In the genomic region with DNA sequence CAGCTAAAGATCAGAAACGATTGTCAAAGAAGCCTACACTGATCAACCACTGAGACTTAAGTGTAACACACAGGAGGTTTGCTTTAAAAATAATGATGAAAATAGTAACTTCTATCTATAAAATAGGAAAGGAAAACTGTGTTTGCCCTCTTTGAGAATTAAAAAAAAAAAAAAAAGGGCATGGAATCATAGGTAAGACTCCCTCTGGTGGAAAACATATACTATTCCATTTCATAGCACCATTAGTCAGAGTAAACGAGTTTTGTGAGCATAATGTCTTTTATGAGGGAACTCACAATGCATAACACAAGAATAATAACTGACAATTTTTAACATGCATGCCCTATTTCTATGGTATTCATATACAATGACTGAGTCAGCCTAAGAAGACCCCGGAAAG, we compare ENCODE assay signal across 2 cellular contexts.
TF ChIP-seq lines count a peak whose summit lies in the region.

No MANE protein-coding gene starts in this region.

TF ChIP-seq in K562, 482 proteins besides CTCF, POLR2A, EP300 and RAD21 (continued from another document):
- TF ChIP-seq, protein P1, sequence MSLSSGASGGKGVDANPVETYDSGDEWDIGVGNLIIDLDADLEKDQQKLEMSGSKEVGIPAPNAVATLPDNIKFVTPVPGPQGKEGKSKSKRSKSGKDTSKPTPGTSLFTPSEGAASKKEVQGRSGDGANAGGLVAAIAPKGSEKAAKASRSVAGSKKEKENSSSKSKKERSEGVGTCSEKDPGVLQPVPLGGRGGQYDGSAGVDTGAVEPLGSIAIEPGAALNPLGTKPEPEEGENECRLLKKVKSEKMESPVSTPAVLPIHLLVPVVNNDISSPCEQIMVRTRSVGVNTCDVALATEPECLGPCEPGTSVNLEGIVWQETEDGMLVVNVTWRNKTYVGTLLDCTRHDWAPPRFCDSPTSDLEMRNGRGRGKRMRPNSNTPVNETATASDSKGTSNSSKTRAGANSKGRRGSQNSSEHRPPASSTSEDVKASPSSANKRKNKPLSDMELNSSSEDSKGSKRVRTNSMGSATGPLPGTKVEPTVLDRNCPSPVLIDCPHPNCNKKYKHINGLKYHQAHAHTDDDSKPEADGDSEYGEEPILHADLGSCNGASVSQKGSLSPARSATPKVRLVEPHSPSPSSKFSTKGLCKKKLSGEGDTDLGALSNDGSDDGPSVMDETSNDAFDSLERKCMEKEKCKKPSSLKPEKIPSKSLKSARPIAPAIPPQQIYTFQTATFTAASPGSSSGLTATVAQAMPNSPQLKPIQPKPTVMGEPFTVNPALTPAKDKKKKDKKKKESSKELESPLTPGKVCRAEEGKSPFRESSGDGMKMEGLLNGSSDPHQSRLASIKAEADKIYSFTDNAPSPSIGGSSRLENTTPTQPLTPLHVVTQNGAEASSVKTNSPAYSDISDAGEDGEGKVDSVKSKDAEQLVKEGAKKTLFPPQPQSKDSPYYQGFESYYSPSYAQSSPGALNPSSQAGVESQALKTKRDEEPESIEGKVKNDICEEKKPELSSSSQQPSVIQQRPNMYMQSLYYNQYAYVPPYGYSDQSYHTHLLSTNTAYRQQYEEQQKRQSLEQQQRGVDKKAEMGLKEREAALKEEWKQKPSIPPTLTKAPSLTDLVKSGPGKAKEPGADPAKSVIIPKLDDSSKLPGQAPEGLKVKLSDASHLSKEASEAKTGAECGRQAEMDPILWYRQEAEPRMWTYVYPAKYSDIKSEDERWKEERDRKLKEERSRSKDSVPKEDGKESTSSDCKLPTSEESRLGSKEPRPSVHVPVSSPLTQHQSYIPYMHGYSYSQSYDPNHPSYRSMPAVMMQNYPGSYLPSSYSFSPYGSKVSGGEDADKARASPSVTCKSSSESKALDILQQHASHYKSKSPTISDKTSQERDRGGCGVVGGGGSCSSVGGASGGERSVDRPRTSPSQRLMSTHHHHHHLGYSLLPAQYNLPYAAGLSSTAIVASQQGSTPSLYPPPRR (CRISPR knock-in tag; IDR thresholded peaks at IDR 0.05; ENCODE audit: borderline replicate concordance): no peak
- TF ChIP-seq FOXA3 (CRISPR knock-in tag; conservative IDR thresholded peaks at IDR 0.05 in 1 of 2, IDR thresholded peaks at IDR 0.05 in 1 of 2): no peak
- TF ChIP-seq PHB2 (IDR thresholded peaks at IDR 0.05; ENCODE audit: low read depth): no peak
- no peak for TF ChIP-seq NFXL1 (CRISPR knock-in tag; IDR thresholded peaks at IDR 0.05)
- TF ChIP-seq, protein P2, sequence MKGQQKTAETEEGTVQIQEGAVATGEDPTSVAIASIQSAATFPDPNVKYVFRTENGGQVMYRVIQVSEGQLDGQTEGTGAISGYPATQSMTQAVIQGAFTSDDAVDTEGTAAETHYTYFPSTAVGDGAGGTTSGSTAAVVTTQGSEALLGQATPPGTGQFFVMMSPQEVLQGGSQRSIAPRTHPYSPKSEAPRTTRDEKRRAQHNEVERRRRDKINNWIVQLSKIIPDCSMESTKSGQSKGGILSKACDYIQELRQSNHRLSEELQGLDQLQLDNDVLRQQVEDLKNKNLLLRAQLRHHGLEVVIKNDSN (CRISPR knock-in tag; IDR thresholded peaks at IDR 0.05): no peak
- no peak for TF ChIP-seq ZNF551 (CRISPR knock-in tag; IDR thresholded peaks at IDR 0.05)
- no peak for TF ChIP-seq CHCHD3 (CRISPR knock-in tag; IDR thresholded peaks at IDR 0.05)
- TF ChIP-seq, protein P3, sequence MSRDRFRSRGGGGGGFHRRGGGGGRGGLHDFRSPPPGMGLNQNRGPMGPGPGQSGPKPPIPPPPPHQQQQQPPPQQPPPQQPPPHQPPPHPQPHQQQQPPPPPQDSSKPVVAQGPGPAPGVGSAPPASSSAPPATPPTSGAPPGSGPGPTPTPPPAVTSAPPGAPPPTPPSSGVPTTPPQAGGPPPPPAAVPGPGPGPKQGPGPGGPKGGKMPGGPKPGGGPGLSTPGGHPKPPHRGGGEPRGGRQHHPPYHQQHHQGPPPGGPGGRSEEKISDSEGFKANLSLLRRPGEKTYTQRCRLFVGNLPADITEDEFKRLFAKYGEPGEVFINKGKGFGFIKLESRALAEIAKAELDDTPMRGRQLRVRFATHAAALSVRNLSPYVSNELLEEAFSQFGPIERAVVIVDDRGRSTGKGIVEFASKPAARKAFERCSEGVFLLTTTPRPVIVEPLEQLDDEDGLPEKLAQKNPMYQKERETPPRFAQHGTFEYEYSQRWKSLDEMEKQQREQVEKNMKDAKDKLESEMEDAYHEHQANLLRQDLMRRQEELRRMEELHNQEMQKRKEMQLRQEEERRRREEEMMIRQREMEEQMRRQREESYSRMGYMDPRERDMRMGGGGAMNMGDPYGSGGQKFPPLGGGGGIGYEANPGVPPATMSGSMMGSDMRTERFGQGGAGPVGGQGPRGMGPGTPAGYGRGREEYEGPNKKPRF (IDR thresholded peaks at IDR 0.05; ENCODE audit: low read depth, low read length): no peak
- no peak for TF ChIP-seq SAFB2 (IDR thresholded peaks at IDR 0.05; ENCODE audit: borderline replicate concordance, low read depth, low read length, severe bottlenecking)
- no peak for TF ChIP-seq ZNF232 (CRISPR knock-in tag; IDR thresholded peaks at IDR 0.05)
- TF ChIP-seq, protein P4, sequence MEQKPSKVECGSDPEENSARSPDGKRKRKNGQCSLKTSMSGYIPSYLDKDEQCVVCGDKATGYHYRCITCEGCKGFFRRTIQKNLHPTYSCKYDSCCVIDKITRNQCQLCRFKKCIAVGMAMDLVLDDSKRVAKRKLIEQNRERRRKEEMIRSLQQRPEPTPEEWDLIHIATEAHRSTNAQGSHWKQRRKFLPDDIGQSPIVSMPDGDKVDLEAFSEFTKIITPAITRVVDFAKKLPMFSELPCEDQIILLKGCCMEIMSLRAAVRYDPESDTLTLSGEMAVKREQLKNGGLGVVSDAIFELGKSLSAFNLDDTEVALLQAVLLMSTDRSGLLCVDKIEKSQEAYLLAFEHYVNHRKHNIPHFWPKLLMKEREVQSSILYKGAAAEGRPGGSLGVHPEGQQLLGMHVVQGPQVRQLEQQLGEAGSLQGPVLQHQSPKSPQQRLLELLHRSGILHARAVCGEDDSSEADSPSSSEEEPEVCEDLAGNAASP (IDR thresholded peaks at IDR 0.05): no peak
- TF ChIP-seq HOXB6 (CRISPR knock-in tag; IDR thresholded peaks at IDR 0.05; ENCODE audit: borderline replicate concordance): no peak
- no peak for TF ChIP-seq PTRF (tag; IDR thresholded peaks at IDR 0.05)
- TF ChIP-seq SMC3 (conservative IDR thresholded peaks at IDR 0.05; ENCODE audit: insufficient read depth, low read depth, low read length): 0 out of 2 replicates have a peak, but pooled peaks have one; percentile 14
- TF ChIP-seq TRIM24 (IDR thresholded peaks at IDR 0.05): no peak

TF ChIP-seq in WTC11, 78 proteins besides CTCF, POLR2A, EP300 and RAD21 (continued from another document):
- TF ChIP-seq, protein P5, sequence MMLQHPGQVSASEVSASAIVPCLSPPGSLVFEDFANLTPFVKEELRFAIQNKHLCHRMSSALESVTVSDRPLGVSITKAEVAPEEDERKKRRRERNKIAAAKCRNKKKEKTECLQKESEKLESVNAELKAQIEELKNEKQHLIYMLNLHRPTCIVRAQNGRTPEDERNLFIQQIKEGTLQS (CRISPR knock-in tag; conservative IDR thresholded peaks at IDR 0.05): no peak
- TF ChIP-seq NFE2L1 (CRISPR knock-in tag; IDR thresholded peaks at IDR 0.05): no peak
